In genomic region chr4:110622841-110623709, GRCh38 we compare ENCODE assay signal across 8 cellular contexts. TPM values are rescaled to one million over a fixed set of nuclear protein-coding genes. Genes with fewer than 3 reads are reported as not detected.
DNase-seq lines count a peak whose midpoint lies in the region; ATAC-seq, FAIRE-seq and TF ChIP-seq lines count a peak whose summit lies in the region.

PITX2 (minus strand) TSS chr4:110623077; CDS start chr4:110622460, 617 bp downstream.

- no peaks in the 10 kb centered on the region for H3K27me3 ChIP-seq in SJSA1 (replicated peaks)
- H3K27me3 ChIP-seq in right lobe of liver = peaks cover 14 to 72% of the 10 kb centered on the region in 2 donors

- peaks cover 100% of the 10 kb centered on the region for H3K27me3 Mint-ChIP-seq in stimulated activated memory B cell treated with anti-CD40 and anti-IgM and Interleukin-4, amounts not matched to agents 10 μg/mL and 1 μg/mL and 100 μg/mL, for 72 hours

- TF ChIP-seq POLR2A in right lobe of liver (IDR thresholded peaks at IDR 0.05) = no peak
- no peak for TF ChIP-seq POLR2A in GM12891 (IDR thresholded peaks at IDR 0.05; ENCODE audit: low read depth, low read length)

- FAIRE-seq in GM19239 (lab: Jason Lieb, UNC) (peak; percentile 66), GM12891 (lab: Jason Lieb, UNC) (no peak)

- H3K9me3 Mint-ChIP-seq in stimulated activated memory B cell treated with anti-CD40 and anti-IgM and Interleukin-4, amounts not matched to agents 10 μg/mL and 1 μg/mL and 100 μg/mL, for 72 hours = no peaks in the 10 kb centered on the region

- H3K36me3 ChIP-seq in SJSA1 = peaks cover 49% of the 10 kb centered on the region
- no peaks in the 10 kb centered on the region for H3K36me3 ChIP-seq in right lobe of liver

- 8% methylated on average over 9 of the region's 55 CpGs for WGBS in right lobe of liver (ENCODE audit: insufficient coverage, low coverage, low lambda C conversion rate, missing lambda C conversion rate)

- no peak within 1 kb of the TSS for H3K27ac Mint-ChIP-seq in stimulated activated memory B cell treated with anti-CD40 and anti-IgM and Interleukin-4, amounts not matched to agents 10 μg/mL and 1 μg/mL and 100 μg/mL, for 72 hours

- intact Hi-C loops in right lobe of liver (cut with DNase I) = no loop called here

- H3K9me3 ChIP-seq in SJSA1 (replicated peaks) (no peaks in the 10 kb centered on the region), right lobe of liver (no peaks in the 10 kb centered on the region)

- no peak for TF ChIP-seq CTCF in AG09319 (IDR thresholded peaks at IDR 0.05; ENCODE audit: low read depth, low read length)
- TF ChIP-seq CTCF in coronary artery (IDR thresholded peaks at IDR 0.05) = no peak
- no peak for TF ChIP-seq CTCF in right lobe of liver (IDR thresholded peaks at IDR 0.05)

- H3K4me1 ChIP-seq in SJSA1 (replicated peaks) (peaks cover 9% of the 10 kb centered on the region), right lobe of liver (peaks cover 0 to 26% (median 0%) of the 10 kb centered on the region in 4 donors)

- H3K36me3 Mint-ChIP-seq in stimulated activated memory B cell treated with anti-CD40 and anti-IgM and Interleukin-4, amounts not matched to agents 10 μg/mL and 1 μg/mL and 100 μg/mL, for 72 hours = no peaks in the 10 kb centered on the region

- H3K4me1 Mint-ChIP-seq in stimulated activated memory B cell treated with anti-CD40 and anti-IgM and Interleukin-4, amounts not matched to agents 10 μg/mL and 1 μg/mL and 100 μg/mL, for 72 hours = peaks cover 6% of the 10 kb centered on the region

- peak within 1 kb of the TSS; percentile 58 for H3K4me3 Mint-ChIP-seq in stimulated activated memory B cell treated with anti-CD40 and anti-IgM and Interleukin-4, amounts not matched to agents 10 μg/mL and 1 μg/mL and 100 μg/mL, for 72 hours

- H3K4me3 ChIP-seq in SJSA1 (peak within 1 kb of the TSS; percentile 50), coronary artery (peak within 1 kb of the TSS; percentile 77), right lobe of liver (peak within 1 kb of the TSS; percentile 16 to 21 (median 18))

- peak within 1 kb of the TSS; percentile 17 for H3K27ac ChIP-seq in SJSA1
- peak within 1 kb of the TSS in 1 of 2 donors; percentile 66 for H3K27ac ChIP-seq in coronary artery
- no peak within 1 kb of the TSS for H3K27ac ChIP-seq in right lobe of liver

- DNase-seq in AG09319 (ENCODE audit: extremely low read depth, low read depth) (peak; percentile 56), GM19239 (ENCODE audit: insufficient read length, low spot score) (peak; percentile 70), SJSA1 (ENCODE audit: low read depth in 1 of 2, low spot score in 2 of 2) (peak; percentile 99), coronary artery (ENCODE audit: low spot score) (peak; percentile 85), right lobe of liver (peak in 2 of 3 donors; percentile 56 to 69), GM12891 (ENCODE audit: insufficient read length, low spot score) (no peak)

- ATAC-seq in HG03432 (IDR thresholded peaks at IDR 0.05; ENCODE audit: unreplicated experiment) (peak; percentile 90), right lobe of liver (peak; percentile 66 to 85 (median 77))
- ATAC-seq in stimulated activated memory B cell treated with anti-CD40 and anti-IgM and Interleukin-4, amounts not matched to agents 10 μg/mL and 1 μg/mL and 100 μg/mL, for 72 hours = peak; percentile 34

TF ChIP-seq in GM12891, 5 proteins besides CTCF, POLR2A, EP300 and RAD21:
- TF ChIP-seq SPI1 (IDR thresholded peaks at IDR 0.05; ENCODE audit: low read depth, low read length) (no peak), POU2F2 (IDR thresholded peaks at IDR 0.05; ENCODE audit: low read depth, low read length) (no peak), PAX5 (IDR thresholded peaks at IDR 0.05; ENCODE audit: insufficient read depth, low read length, severe bottlenecking) (no peak), TAF1 (IDR thresholded peaks at IDR 0.05; ENCODE audit: low read depth, low read length) (no peak), POLR2AphosphoS5 (IDR thresholded peaks at IDR 0.05; ENCODE audit: low read depth, low read length) (no peak)

RNA-seq across cellular contexts. Expression of gene PITX2, which starts in this region (rescaled TPM):
- 20.6 and 21.7 TPM in 2 replicates for total RNA-seq in SJSA1 (2014; rRNA removed; shearing (Covaris generic))
- not detected for total RNA-seq in right lobe of liver
- not detected for polyA plus RNA-seq in GM12891 (2012; ENCODE audit: low read depth, missing spikeins)

Comparison
In these comparisons a context has a peak if more than half of its experiments do, and no peak if none do; other contexts are left out.
1. RNA of gene PITX2 (total RNA-seq): 20.6 to 21.7 TPM in SJSA1; not detected in right lobe of liver; every median in the first group is over 10 times any median in the second.
2. Peak in DNase-seq, ATAC-seq and H3K4me3 ChIP-seq in right lobe of liver; RNA of the gene not detected or under 1 TPM.
3. ATAC-seq: peak in every context shown above with its lines; median percentile 90 in HG03432; 77 in right lobe of liver; 34 in stimulated activated memory B cell treated with anti-CD40 and anti-IgM and Interleukin-4, amounts not matched to agents 10 μg/mL and 1 μg/mL and 100 μg/mL, for 72 hours.
4. H3K4me3 ChIP-seq: peak in every context shown above with its lines; median percentile 77 in coronary artery; 50 in SJSA1; 18 in right lobe of liver.